Comparison of ENCODE assay signal across 11 cellular contexts in genomic region chrX:57905141-57905540, GRCh38. TPM values are rescaled to one million over a fixed set of nuclear protein-coding genes. Genes with fewer than 3 reads are reported as not detected.
DNase-seq lines count a peak whose midpoint lies in the region; ATAC-seq and TF ChIP-seq lines count a peak whose summit lies in the region.
"Had no signal": no experiment of that assay in that cellular context is flagged by ENCODE, and none has a peak within 500 bp of the region (broad histone marks: within the 10 kb centered on the region; RNA-seq: fewer than 3 reads in every experiment).

No MANE protein-coding gene starts in this region.

- H3K4me1 ChIP-seq in thyroid gland: peaks cover 4 to 8% of the 10 kb centered on the region in 2 donors

- no peak overlapping the region for H3K4me3 ChIP-seq in thyroid gland (replicated peaks in 1 of 3)
- H3K4me3 ChIP-seq: lung had no signal

- H3K36me3 Mint-ChIP-seq in T-helper 2 cell treated with Interferon-gamma antibody and Interleukin-4, amounts not matched to agents 5 μg/mL and 100 μg/mL, for 36 hours (ENCODE audit: low read depth): peaks cover 12% of the 10 kb centered on the region
- H3K36me3 Mint-ChIP-seq in activated CD4-positive, alpha-beta memory T cell treated with anti-CD3 and anti-CD28 coated beads, Interleukin-2, amount 10 ng/mL, durations not matched to agents 7 days and 5 days (ENCODE audit: low read depth): peaks cover 5% of the 10 kb centered on the region
- H3K36me3 Mint-ChIP-seq in stimulated activated effector memory CD8-positive, alpha-beta T cell treated with anti-CD3 and anti-CD28 coated beads, Interleukin-12 subunit alpha, Interleukin-12 subunit beta, amount 100 ng/mL, for 72 hours: peaks cover 6% of the 10 kb centered on the region

- CTCF ChIA-PET in activated CD4-positive, alpha-beta memory T cell treated with anti-CD3 and anti-CD28 coated beads, Interleukin-2, amount 10 ng/mL, durations not matched to agents 7 days and 5 days (lab: Charles Lee): no interaction called here

- no peak for ATAC-seq in stimulated activated effector memory CD8-positive, alpha-beta T cell treated with anti-CD3 and anti-CD28 coated beads, Interleukin-12 subunit alpha, Interleukin-12 subunit beta, amount 100 ng/mL, for 72 hours

- H3K4me3 Mint-ChIP-seq in T-helper 2 cell treated with Interferon-gamma antibody and Interleukin-4, amounts not matched to agents 5 μg/mL and 100 μg/mL, for 36 hours: peak overlapping the region; percentile 66
- peak overlapping the region; percentile 66 for H3K4me3 Mint-ChIP-seq in activated CD4-positive, alpha-beta memory T cell treated with anti-CD3 and anti-CD28 coated beads, Interleukin-2, amount 10 ng/mL, durations not matched to agents 7 days and 5 days
- peak overlapping the region; percentile 36 for H3K4me3 Mint-ChIP-seq in stimulated activated effector memory CD8-positive, alpha-beta T cell treated with anti-CD3 and anti-CD28 coated beads, Interleukin-12 subunit alpha, Interleukin-12 subunit beta, amount 100 ng/mL, for 72 hours

- peaks cover 24% of the 10 kb centered on the region for H3K4me1 Mint-ChIP-seq in T-helper 2 cell treated with Interferon-gamma antibody and Interleukin-4, amounts not matched to agents 5 μg/mL and 100 μg/mL, for 36 hours (ENCODE audit: low read depth)
- H3K4me1 Mint-ChIP-seq in activated CD4-positive, alpha-beta memory T cell treated with anti-CD3 and anti-CD28 coated beads, Interleukin-2, amount 10 ng/mL, durations not matched to agents 7 days and 5 days: peaks cover 29% of the 10 kb centered on the region
- peaks cover 33% of the 10 kb centered on the region for H3K4me1 Mint-ChIP-seq in stimulated activated effector memory CD8-positive, alpha-beta T cell treated with anti-CD3 and anti-CD28 coated beads, Interleukin-12 subunit alpha, Interleukin-12 subunit beta, amount 100 ng/mL, for 72 hours

- intact Hi-C loops in thyroid gland (cut with DNase I): no loop called here

- DNase-seq in T-helper 2 cell treated with Interferon-gamma antibody and Interleukin-4, amounts not matched to agents 5 μg/mL and 100 μg/mL, for 36 hours (ENCODE audit: low spot score): no peak
- DNase-seq in T-helper 2 cell (no peak), fibroblast of peridontal ligament (ENCODE audit: extremely low read depth) (peak; percentile 35), NCI-H2227 (lab: John Stamatoyannopoulos, UW; ENCODE audit: unreplicated experiment) (no peak), thyroid gland (no peak), NCI-H1436 treated with DMSO at 0.1 percent for 48 hours (lab: John Stamatoyannopoulos, UW) (no peak)
- DNase-seq in activated CD4-positive, alpha-beta memory T cell treated with anti-CD3 and anti-CD28 coated beads, Interleukin-2, amount 10 ng/mL, durations not matched to agents 7 days and 5 days: no peak
- no peak for DNase-seq in stimulated activated effector memory CD8-positive, alpha-beta T cell treated with anti-CD3 and anti-CD28 coated beads, Interleukin-12 subunit alpha, Interleukin-12 subunit beta, amount 100 ng/mL, for 72 hours (ENCODE audit: low spot score in 2 of 2)
- DNase-seq: activated CD4-positive, alpha-beta T cell treated with anti-CD3 and anti-CD28 coated beads for 48 hours; KBM-7 had no signal

- H3K27ac ChIP-seq in thyroid gland: peak overlapping the region in 1 of 3 donors; percentile 17

- 44 to 58% methylated on average over 2 of the region's 2 CpGs for WGBS in thyroid gland, 2 donors

- H3K9me3 ChIP-seq in thyroid gland: no peaks in the 10 kb centered on the region

- peak overlapping the region; percentile 69 for H3K27ac Mint-ChIP-seq in T-helper 2 cell treated with Interferon-gamma antibody and Interleukin-4, amounts not matched to agents 5 μg/mL and 100 μg/mL, for 36 hours
- no peak overlapping the region for H3K27ac Mint-ChIP-seq in activated CD4-positive, alpha-beta memory T cell treated with anti-CD3 and anti-CD28 coated beads, Interleukin-2, amount 10 ng/mL, durations not matched to agents 7 days and 5 days
- peak overlapping the region; percentile 34 for H3K27ac Mint-ChIP-seq in stimulated activated effector memory CD8-positive, alpha-beta T cell treated with anti-CD3 and anti-CD28 coated beads, Interleukin-12 subunit alpha, Interleukin-12 subunit beta, amount 100 ng/mL, for 72 hours

- TF ChIP-seq CTCF in thyroid gland (IDR thresholded peaks at IDR 0.05): no peak

- H3K9me3 Mint-ChIP-seq in T-helper 2 cell treated with Interferon-gamma antibody and Interleukin-4, amounts not matched to agents 5 μg/mL and 100 μg/mL, for 36 hours: no peaks in the 10 kb centered on the region
- no peaks in the 10 kb centered on the region for H3K9me3 Mint-ChIP-seq in activated CD4-positive, alpha-beta memory T cell treated with anti-CD3 and anti-CD28 coated beads, Interleukin-2, amount 10 ng/mL, durations not matched to agents 7 days and 5 days
- no peaks in the 10 kb centered on the region for H3K9me3 Mint-ChIP-seq in stimulated activated effector memory CD8-positive, alpha-beta T cell treated with anti-CD3 and anti-CD28 coated beads, Interleukin-12 subunit alpha, Interleukin-12 subunit beta, amount 100 ng/mL, for 72 hours

- TF ChIP-seq POLR2A in thyroid gland (IDR thresholded peaks at IDR 0.05): no peak

- no peaks in the 10 kb centered on the region for H3K27me3 ChIP-seq in thyroid gland

- H3K36me3 ChIP-seq in thyroid gland: no peaks in the 10 kb centered on the region

- no peaks in the 10 kb centered on the region for H3K27me3 Mint-ChIP-seq in T-helper 2 cell treated with Interferon-gamma antibody and Interleukin-4, amounts not matched to agents 5 μg/mL and 100 μg/mL, for 36 hours (ENCODE audit: low read depth)
- H3K27me3 Mint-ChIP-seq in activated CD4-positive, alpha-beta memory T cell treated with anti-CD3 and anti-CD28 coated beads, Interleukin-2, amount 10 ng/mL, durations not matched to agents 7 days and 5 days: no peaks in the 10 kb centered on the region

- POLR2A ChIA-PET in activated CD4-positive, alpha-beta memory T cell treated with anti-CD3 and anti-CD28 coated beads, Interleukin-2, amount 10 ng/mL, durations not matched to agents 7 days and 5 days (lab: Charles Lee): no interaction called here

RNA-seq across cellular contexts. Expression of gene ZXDA, which starts 5.1 kb away (rescaled TPM):
- total RNA-seq in activated CD4-positive, alpha-beta memory T cell treated with anti-CD3 and anti-CD28 coated beads, Interleukin-2, amount 10 ng/mL, durations not matched to agents 7 days and 5 days: 1 to 10 TPM; 3.8 to 4.2 TPM
- total RNA-seq in thyroid gland: 10 to 100 TPM; 10.9 to 16.3 (median 12.2) TPM
